Comparison of ENCODE assay signal across 13 cellular contexts in the genomic region with DNA sequence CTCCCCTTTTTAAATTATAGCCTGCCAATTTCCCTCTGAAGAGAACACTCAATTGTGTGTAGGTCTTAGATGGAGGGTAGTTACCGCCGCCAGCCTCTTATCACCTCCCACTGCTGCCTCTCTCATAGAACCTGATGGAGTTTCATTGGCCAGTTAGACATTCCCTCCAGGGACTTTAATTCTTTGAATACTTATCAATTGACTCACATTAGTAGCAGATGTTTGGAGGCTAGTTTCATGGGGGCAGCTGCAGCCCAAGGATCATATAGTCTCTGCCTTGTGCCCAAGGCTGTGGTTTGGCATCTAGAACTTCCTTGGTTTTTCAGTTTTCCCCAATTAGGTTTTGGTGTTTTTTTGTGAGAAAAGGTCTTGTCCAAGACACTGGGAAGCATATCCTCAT.
DNase-seq lines count a peak whose midpoint lies in the region; ATAC-seq and TF ChIP-seq lines count a peak whose summit lies in the region.
"Had no signal": no experiment of that assay in that cellular context is flagged by ENCODE, and none has a peak within 500 bp of the region (broad histone marks: within the 10 kb centered on the region; RNA-seq: fewer than 3 reads in every experiment).

No MANE protein-coding gene starts in this region.

- H3K27ac ChIP-seq in HUES48 (ENCODE audit: low read depth, low read length) (peak overlapping the region; percentile 62), brain microvascular endothelial cell (peak overlapping the region; percentile 73)
- H3K27ac ChIP-seq: HL-60 had no signal

- no peaks in the 10 kb centered on the region for H3K27me3 ChIP-seq in HUES48 (ENCODE audit: control insufficient read depth, insufficient read depth, low read length)
- no peaks in the 10 kb centered on the region for H3K27me3 ChIP-seq in brain microvascular endothelial cell (replicated peaks)

- ATAC-seq in GM21737 (IDR thresholded peaks at IDR 0.05; ENCODE audit: unreplicated experiment), result no peak
- ATAC-seq: stimulated activated effector memory CD8-positive, alpha-beta T cell treated with anti-CD3 and anti-CD28 coated beads, Interleukin-12 subunit alpha, Interleukin-12 subunit beta, amount 100 ng/mL, for 72 hours had no signal

- intact Hi-C loops in posterior vena cava (cut with DNase I), result no loop called here

- H3K36me3 ChIP-seq in HUES48 (ENCODE audit: control insufficient read depth, insufficient read depth, low read length), result no peaks in the 10 kb centered on the region
- no peaks in the 10 kb centered on the region for H3K36me3 ChIP-seq in brain microvascular endothelial cell (replicated peaks)

- peaks cover 29% of the 10 kb centered on the region for H3K4me1 ChIP-seq in HUES48 (ENCODE audit: control insufficient read depth, insufficient read depth, low read length)

- in situ Hi-C loops in brain microvascular endothelial cell (cut with HindIII; ENCODE audit: low pct_ligation_motif_present, low sequenced_read_pairs), result no loop called here

- peak; percentile 24 for DNase-seq in AG09319 (ENCODE audit: extremely low read depth, low read depth)
- peak; percentile 88 for DNase-seq in brain microvascular endothelial cell
- DNase-seq in iris pigment epithelial cell (ENCODE audit: low read depth), result peak; percentile 82
- no peak for DNase-seq in posterior vena cava (ENCODE audit: low spot score)
- no peak for DNase-seq in hippocampal formation (lab: John Stamatoyannopoulos, UW)
- no peak for DNase-seq in COR-L47 (lab: John Stamatoyannopoulos, UW)
- DNase-seq: activated T-cell treated with anti-CD3 and anti-CD28 coated beads, Interleukin-2, amount 50 U/mL, for 1 hour; CD4-positive, CD25-positive, alpha-beta regulatory T cell; NCI-H1436 had no signal

- no peaks in the 10 kb centered on the region for H3K9me3 ChIP-seq in HUES48 (ENCODE audit: control insufficient read depth, insufficient read depth, low read length)

- H3K9ac ChIP-seq in HUES48 (ENCODE audit: low read depth, low read length), result no peak overlapping the region

- TF ChIP-seq CTCF in AG09319 (IDR thresholded peaks at IDR 0.05; ENCODE audit: low read depth, low read length), result no peak
- no peak for TF ChIP-seq CTCF in brain microvascular endothelial cell (IDR thresholded peaks at IDR 0.05; ENCODE audit: low read depth, low read length, missing control alignments)

- H3K4me3 ChIP-seq in HUES48 (ENCODE audit: low read depth, low read length) (no peak overlapping the region), brain microvascular endothelial cell (ENCODE audit: low read depth, low read length) (no peak overlapping the region)

Comparison
In these comparisons a context has a peak if more than half of its experiments do, and no peak if none do; other contexts are left out.
1. DNase-seq: peak in AG09319 (single experiment), brain microvascular endothelial cell (single experiment) and iris pigment epithelial cell (single experiment); none in posterior vena cava (single experiment), hippocampal formation (0 of 2) and COR-L47 (single experiment).